In genomic region chr4:66351761-66352160, GRCh38 we compare ENCODE assay signal across 13 cellular contexts.
A peak's percentile ranks its signal among the peaks of the same experiment; 100 is the strongest.
DNase-seq lines count a peak whose midpoint lies in the region; FAIRE-seq and TF ChIP-seq lines count a peak whose summit lies in the region.
"Had no signal": no experiment of that assay in that cellular context is flagged by ENCODE, and none has a peak within 500 bp of the region (broad histone marks: within the 10 kb centered on the region; RNA-seq: fewer than 3 reads in every experiment).

No MANE protein-coding gene starts in this region.

- TF ChIP-seq CTCF in fibroblast of the aortic adventitia (IDR thresholded peaks at IDR 0.05; ENCODE audit: insufficient read depth, low read length): no peak

- FAIRE-seq in G401.6 (lab: Jason Lieb, UNC): peak; percentile 11
- FAIRE-seq: H1 had no signal

- no peak overlapping the region for H3K4me3 ChIP-seq in fibroblast of the aortic adventitia (ENCODE audit: low read depth, low read length)
- H3K4me3 ChIP-seq: HAP-1 had no signal

- DNase-seq in M059J (ENCODE audit: low read depth): peak; percentile 33
- peak; percentile 31 for DNase-seq in fibroblast of the aortic adventitia (ENCODE audit: low read depth)
- DNase-seq in NCI-H345 treated with DMSO at 0.1 percent for 48 hours (lab: John Stamatoyannopoulos, UW; ENCODE audit: unreplicated experiment): no peak
- no peak for DNase-seq in stimulated activated CD4-positive, alpha-beta T cell treated with anti-CD3 and anti-CD28 coated beads, Interleukin-4, amount 100 ng/mL, for 1 hour
- DNase-seq in SKM-1 treated with dmso at 0.1 percent for 144 hours (lab: John Stamatoyannopoulos, UW; ENCODE audit: unreplicated experiment): no peak
- no peak for DNase-seq in activated CD4-positive, alpha-beta T cell treated with anti-CD3 and anti-CD28 coated beads for 48 hours
- DNase-seq: C1 segment of cervical spinal cord; Calu3; CD4-positive, alpha-beta T cell; DMS 273 treated with DMSO at 0.1 percent for 48 hours had no signal

Comparison
In these comparisons a context has a peak if more than half of its experiments do, and no peak if none do; other contexts are left out.
1. DNase-seq: peak in M059J (single experiment) and fibroblast of the aortic adventitia (single experiment); none in NCI-H345 treated with DMSO at 0.1 percent for 48 hours (single experiment), stimulated activated CD4-positive, alpha-beta T cell treated with anti-CD3 and anti-CD28 coated beads, Interleukin-4, amount 100 ng/mL, for 1 hour (single experiment), SKM-1 treated with dmso at 0.1 percent for 144 hours (single experiment) and activated CD4-positive, alpha-beta T cell treated with anti-CD3 and anti-CD28 coated beads for 48 hours (single experiment).